ENCODE assay signal across 1 cellular context in the genomic region with DNA sequence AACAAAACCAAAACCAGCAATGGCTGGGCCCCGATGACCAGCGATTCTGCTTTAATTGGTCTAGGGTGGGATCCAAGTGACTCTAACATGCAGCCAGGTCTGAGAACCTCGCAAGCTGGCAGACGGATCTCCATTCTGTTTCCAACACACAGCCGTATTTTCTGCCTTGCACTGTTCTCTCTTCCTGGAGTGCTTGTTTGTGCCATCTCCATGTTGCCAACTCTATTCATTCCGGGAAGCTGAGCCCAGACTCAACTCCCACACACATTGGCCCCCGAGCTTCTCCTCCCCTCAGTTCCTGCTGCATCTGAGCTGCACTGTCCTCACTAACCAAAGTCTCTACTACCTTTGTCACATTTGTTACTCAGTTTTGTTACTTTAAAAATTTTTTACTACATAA.
TF ChIP-seq lines count a peak whose summit lies in the region.

No MANE protein-coding gene starts in this region.

TF ChIP-seq in SK-N-SH, 30 proteins besides CTCF, POLR2A, EP300 and RAD21 (continued from another document):
- TF ChIP-seq, protein P1, sequence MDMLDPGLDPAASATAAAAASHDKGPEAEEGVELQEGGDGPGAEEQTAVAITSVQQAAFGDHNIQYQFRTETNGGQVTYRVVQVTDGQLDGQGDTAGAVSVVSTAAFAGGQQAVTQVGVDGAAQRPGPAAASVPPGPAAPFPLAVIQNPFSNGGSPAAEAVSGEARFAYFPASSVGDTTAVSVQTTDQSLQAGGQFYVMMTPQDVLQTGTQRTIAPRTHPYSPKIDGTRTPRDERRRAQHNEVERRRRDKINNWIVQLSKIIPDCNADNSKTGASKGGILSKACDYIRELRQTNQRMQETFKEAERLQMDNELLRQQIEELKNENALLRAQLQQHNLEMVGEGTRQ (IDR thresholded peaks at IDR 0.05; ENCODE audit: borderline replicate concordance, low read depth, low read length): no peak
- TF ChIP-seq MXI1 (IDR thresholded peaks at IDR 0.05; ENCODE audit: low read depth, low read length): no peak
TF ChIP-seq in SK-N-SH: peak in this region for 0.
